In genomic region chr19:57708641-57709354, GRCh38 we compare ENCODE assay signal across 9 cellular contexts. TPM values are rescaled to one million over a fixed set of nuclear protein-coding genes. Genes with fewer than 3 reads are reported as not detected.
DNase-seq lines count a peak whose midpoint lies in the region; ATAC-seq and TF ChIP-seq lines count a peak whose summit lies in the region.
"Had no signal": no experiment of that assay in that cellular context is flagged by ENCODE, and none has a peak within 500 bp of the region (broad histone marks: within the 10 kb centered on the region; RNA-seq: fewer than 3 reads in every experiment).

TSS of gene ZNF154 (minus strand) at chr19:57709204. CDS start at chr19:57708971, 233 bp downstream.

- H3K4me3 ChIP-seq in esophagus muscularis mucosa: peak within 1 kb of the TSS; percentile 54 to 82 (median 66)

- no peak for ATAC-seq in GM18519 (IDR thresholded peaks at IDR 0.05; ENCODE audit: low FRiP score, unreplicated experiment)

- peak within 1 kb of the TSS; percentile 81 to 93 (median 88) for H3K27ac ChIP-seq in esophagus muscularis mucosa (replicated peaks in 1 of 4)

- no peak for TF ChIP-seq EP300 in esophagus muscularis mucosa (IDR thresholded peaks at IDR 0.05)

- H3K4me1 ChIP-seq in esophagus muscularis mucosa: peaks cover 16 to 47% (median 37%) of the 10 kb centered on the region in 4 donors

- WGBS in esophagus muscularis mucosa: 9% methylated on average over 15 of the region's 53 CpGs

- peak; percentile 83 for DNase-seq in GM13976 (ENCODE audit: low spot score)
- DNase-seq in activated T-cell treated with anti-CD3 and anti-CD28 coated beads for 4 hours: peak; percentile 9
- no peak for DNase-seq in esophagus muscularis mucosa (ENCODE audit: extremely low spot score)
- DNase-seq in midbrain (lab: John Stamatoyannopoulos, UW): peak; percentile 58
- DNase-seq in stimulated activated naive CD4-positive, alpha-beta T cell treated with Interleukin-2 at 50 U/mL for 16 hours (lab: John Stamatoyannopoulos, UW): peak; percentile 24
- DNase-seq in DMS153 treated with DMSO at 0.1 percent for 48 hours (lab: John Stamatoyannopoulos, UW; ENCODE audit: unreplicated experiment): no peak
- no peak for DNase-seq in NCI-H345 treated with DMSO at 0.1 percent for 48 hours (lab: John Stamatoyannopoulos, UW; ENCODE audit: unreplicated experiment)

- intact Hi-C loops in esophagus muscularis mucosa (cut with DNase I): no loop called here

- no peak for TF ChIP-seq POLR2A in esophagus muscularis mucosa (IDR thresholded peaks at IDR 0.05; ENCODE audit: low read depth)

- H3K9me3 ChIP-seq in esophagus muscularis mucosa: peaks cover 0 to 81% (median 47%) of the 10 kb centered on the region in 4 donors

- H3K27me3 ChIP-seq in esophagus muscularis mucosa: no peaks in the 10 kb centered on the region

- TF ChIP-seq CTCF in GM13976 (IDR thresholded peaks at IDR 0.05; ENCODE audit: borderline replicate concordance, control extremely low read depth, extremely low read depth, insufficient read depth, missing control alignments) (no peak), esophagus muscularis mucosa (IDR thresholded peaks at IDR 0.05) (no peak)

- in situ Hi-C loops in GM13976 (cut with MboI; ENCODE audit: low sequenced_read_pairs, unreplicated experiment): no loop called here

- peaks cover 8 to 17% (median 16%) of the 10 kb centered on the region in 4 donors for H3K36me3 ChIP-seq in esophagus muscularis mucosa

RNA-seq across cellular contexts. Expression of gene ZNF154, which starts in this region (rescaled TPM):
- 1 to 10 TPM; 5.0 to 8.7 (median 7.1) TPM for total RNA-seq in esophagus muscularis mucosa
- total RNA-seq: HT1080 had no signal

Comparison
In these comparisons a context has a peak if more than half of its experiments do, and no peak if none do; other contexts are left out.
1. DNase-seq: peak in GM13976 (single experiment), activated T-cell treated with anti-CD3 and anti-CD28 coated beads for 4 hours (single experiment), midbrain (single experiment) and stimulated activated naive CD4-positive, alpha-beta T cell treated with Interleukin-2 at 50 U/mL for 16 hours (single experiment); none in esophagus muscularis mucosa (single experiment), DMS153 treated with DMSO at 0.1 percent for 48 hours (single experiment) and NCI-H345 treated with DMSO at 0.1 percent for 48 hours (single experiment).